Comparison of ENCODE assay signal across 8 cellular contexts in the genomic region with DNA sequence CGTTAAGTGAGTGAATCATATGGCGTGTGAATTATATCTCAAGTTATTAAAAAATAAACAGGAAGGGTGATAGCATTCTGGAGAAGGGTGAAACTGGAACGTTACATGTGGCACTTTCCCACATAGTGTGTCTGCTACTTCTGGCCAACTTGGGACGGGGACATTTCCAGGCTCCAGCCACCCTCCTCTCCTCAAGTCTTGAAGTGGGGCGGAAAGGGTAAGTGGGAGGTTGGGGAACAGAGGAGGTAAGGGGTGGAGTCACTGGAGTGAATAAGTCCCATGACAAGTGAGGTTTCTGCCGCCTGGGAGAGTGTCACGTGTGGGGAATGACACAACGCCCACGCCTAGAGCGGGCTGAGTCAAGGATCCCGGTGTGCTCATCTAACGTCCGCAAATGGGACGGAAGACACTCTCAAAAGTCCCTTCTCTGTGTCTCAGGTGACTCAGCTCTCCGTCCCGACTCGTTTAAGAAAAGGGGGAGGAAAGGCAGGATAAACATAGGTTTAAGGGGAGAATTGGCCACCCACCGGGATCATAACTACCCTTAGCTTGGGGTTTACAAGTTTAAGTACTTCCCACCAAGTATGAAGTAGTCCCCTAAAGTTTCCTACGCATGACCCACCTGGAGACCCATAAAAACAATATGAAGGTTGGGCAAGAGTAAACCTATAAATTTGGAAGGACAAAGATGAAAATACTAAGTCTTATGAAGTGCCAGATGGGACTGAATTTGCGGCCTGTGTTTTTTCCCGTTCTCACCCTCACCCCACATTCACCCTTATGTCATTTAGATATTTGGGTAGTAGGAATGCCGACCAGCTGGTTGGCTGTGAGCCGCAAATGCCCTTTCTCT.
A peak's percentile ranks its signal among the peaks of the same experiment; 100 is the strongest.
DNase-seq lines count a peak whose midpoint lies in the region; FAIRE-seq lines count a peak whose summit lies in the region.

No MANE protein-coding gene starts in this region.

- no peaks in the 10 kb centered on the region for H3K36me3 ChIP-seq in SK-N-MC (ENCODE audit: insufficient read depth, low read length)
- no peaks in the 10 kb centered on the region for H3K36me3 ChIP-seq in subcutaneous abdominal adipose tissue (ENCODE audit: control insufficient read depth in 5 of 5, insufficient read depth in 5 of 5, low read length in 5 of 5)

- H3K9me3 ChIP-seq in SK-N-MC (ENCODE audit: low read depth, low read length) (no peaks in the 10 kb centered on the region), subcutaneous abdominal adipose tissue (ENCODE audit: control insufficient read depth in 5 of 5, low read length in 5 of 5) (no peaks in the 10 kb centered on the region)

- H3K9ac ChIP-seq in SK-N-MC (ENCODE audit: insufficient read length) (peak overlapping the region; percentile 89), subcutaneous abdominal adipose tissue (ENCODE audit: low read length in 5 of 5) (peak overlapping the region; percentile 88 to 99 (median 93))

- H3K27me3 ChIP-seq in subcutaneous abdominal adipose tissue (ENCODE audit: control insufficient read depth in 5 of 5, insufficient read depth in 4 of 5, low read length in 5 of 5) = no peaks in the 10 kb centered on the region

- H3K4me1 ChIP-seq in subcutaneous abdominal adipose tissue (ENCODE audit: control insufficient read depth in 5 of 5, insufficient read depth in 5 of 5, low read length in 5 of 5) = peaks cover 20 to 38% (median 35%) of the 10 kb centered on the region in 5 donors

- peak; percentile 82 for FAIRE-seq in GM18507 (lab: Jason Lieb, UNC)
- FAIRE-seq in HTR-8/SVneo (lab: Jason Lieb, UNC) = peak; percentile 80

- H3K27ac ChIP-seq in SK-N-MC (peak overlapping the region; percentile 96), subcutaneous abdominal adipose tissue (ENCODE audit: low read depth, low read length) (peak overlapping the region; percentile 100)

- H3K4me3 ChIP-seq in SK-N-MC = peak overlapping the region; percentile 90
- H3K4me3 ChIP-seq in subcutaneous abdominal adipose tissue (ENCODE audit: low read depth in 1 of 5, low read length in 5 of 5) = peak overlapping the region; percentile 61 to 82 (median 74)

- DNase-seq in 8988T = peak; percentile 58
- peak; percentile 39 for DNase-seq in GM18507 (ENCODE audit: extremely low spot score, insufficient read length, low read depth)
- DNase-seq in HTR-8/SVneo (ENCODE audit: insufficient read length, low spot score) = peak; percentile 95
- no peak for DNase-seq in SK-N-MC (ENCODE audit: low read depth, low spot score)
- DNase-seq in activated naive CD4-positive, alpha-beta T cell treated with anti-CD3 and anti-CD28 coated beads, Interleukin-2, amount 50 U/mL, for 16 hours = peak; percentile 83
- DNase-seq in globus pallidus (ENCODE audit: low spot score) = peak; percentile 76
- peak; percentile 77 for DNase-seq in non-pigmented ciliary epithelial cell (ENCODE audit: low read depth)
